ENCODE assay signal across 14 cellular contexts in genomic region chr22:29275819-29276565, GRCh38. TPM values are rescaled to one million over a fixed set of nuclear protein-coding genes. Genes with fewer than 3 reads are reported as not detected.
DNase-seq lines count a peak whose midpoint lies in the region; ATAC-seq and TF ChIP-seq lines count a peak whose summit lies in the region.
"Had no signal": no experiment of that assay in that cellular context is flagged by ENCODE, and none has a peak within 500 bp of the region (broad histone marks: within the 10 kb centered on the region; RNA-seq: fewer than 3 reads in every experiment).

No MANE protein-coding gene starts in this region.

- H3K36me3 ChIP-seq in CD8-positive, alpha-beta T cell (ENCODE audit: insufficient read depth, low read length) = peaks cover 62% of the 10 kb centered on the region
- H3K36me3 ChIP-seq in colonic mucosa = no peaks in the 10 kb centered on the region
- peaks cover 35 to 84% (median 41%) of the 10 kb centered on the region in 3 experiments for H3K36me3 ChIP-seq in naive thymus-derived CD4-positive, alpha-beta T cell (ENCODE audit: control insufficient read depth in 2 of 3, insufficient read depth in 3 of 3, low read length in 3 of 3)

- no peak overlapping the region for H3K4me3 Mint-ChIP-seq in CD8-positive, alpha-beta T cell
- peak overlapping the region in 4 of 10 donors; percentile 24 to 100 (median 36) for H3K4me3 Mint-ChIP-seq in naive thymus-derived CD4-positive, alpha-beta T cell
- H3K4me3 Mint-ChIP-seq: B cell had no signal

- H3K27ac Mint-ChIP-seq in CD8-positive, alpha-beta T cell = peak overlapping the region; percentile 30
- peak overlapping the region in 6 of 9 donors; percentile 33 to 70 (median 58) for H3K27ac Mint-ChIP-seq in naive thymus-derived CD4-positive, alpha-beta T cell

- CTCF ChIA-PET in CD8-positive, alpha-beta T cell (lab: Charles Lee) = no interaction called here
- CTCF ChIA-PET in naive thymus-derived CD4-positive, alpha-beta T cell (lab: Charles Lee) = no interaction called here

- H3K4me1 ChIP-seq in CD8-positive, alpha-beta T cell (ENCODE audit: insufficient read depth, low read length) = peaks cover 44% of the 10 kb centered on the region
- peaks cover 19% of the 10 kb centered on the region for H3K4me1 ChIP-seq in colonic mucosa
- peaks cover 28 to 40% of the 10 kb centered on the region in 2 donors for H3K4me1 ChIP-seq in naive thymus-derived CD4-positive, alpha-beta T cell (ENCODE audit: control insufficient read depth in 2 of 2, insufficient read depth in 2 of 2, low read length in 2 of 2)

- H3K9ac ChIP-seq in colonic mucosa (ENCODE audit: low read depth in 2 of 2, low read length in 2 of 2) = no peak overlapping the region

- TF ChIP-seq CTCF in CD8-positive, alpha-beta T cell (IDR thresholded peaks at IDR 0.05) = no peak
- no peak for TF ChIP-seq CTCF in colonic mucosa (IDR thresholded peaks at IDR 0.05)

- no peak overlapping the region for H3K27ac ChIP-seq in CD8-positive, alpha-beta T cell (ENCODE audit: low read depth, low read length)
- peak overlapping the region; percentile 13 for H3K27ac ChIP-seq in colonic mucosa
- peak overlapping the region; percentile 6 for H3K27ac ChIP-seq in naive thymus-derived CD4-positive, alpha-beta T cell (ENCODE audit: low read depth, low read length)
- H3K27ac ChIP-seq: WERI-Rb-1 had no signal

- no peaks in the 10 kb centered on the region for H3K9me3 Mint-ChIP-seq in CD8-positive, alpha-beta T cell
- no peaks in the 10 kb centered on the region for H3K9me3 Mint-ChIP-seq in naive thymus-derived CD4-positive, alpha-beta T cell

- H3K4me1 Mint-ChIP-seq in CD8-positive, alpha-beta T cell (ENCODE audit: low read depth) = peaks cover 83% of the 10 kb centered on the region
- H3K4me1 Mint-ChIP-seq in naive thymus-derived CD4-positive, alpha-beta T cell = peaks cover 55 to 85% (median 81%) of the 10 kb centered on the region in 7 donors

- peaks cover 91% of the 10 kb centered on the region for H3K36me3 Mint-ChIP-seq in CD8-positive, alpha-beta T cell
- H3K36me3 Mint-ChIP-seq in naive thymus-derived CD4-positive, alpha-beta T cell = peaks cover 5 to 76% (median 51%) of the 10 kb centered on the region in 5 donors

- POLR2A ChIA-PET in CD8-positive, alpha-beta T cell (lab: Charles Lee) = no interaction called here
- POLR2A ChIA-PET in naive thymus-derived CD4-positive, alpha-beta T cell (lab: Charles Lee) = no interaction called here

- H3K9me3 ChIP-seq in CD8-positive, alpha-beta T cell (ENCODE audit: low read length) = no peaks in the 10 kb centered on the region
- H3K9me3 ChIP-seq in colonic mucosa = no peaks in the 10 kb centered on the region
- H3K9me3 ChIP-seq in naive thymus-derived CD4-positive, alpha-beta T cell (ENCODE audit: control insufficient read depth in 2 of 3, low read length in 3 of 3) = no peaks in the 10 kb centered on the region

- ATAC-seq in CD8-positive, alpha-beta T cell = no peak
- ATAC-seq in naive thymus-derived CD4-positive, alpha-beta T cell = no peak
- no peak for ATAC-seq in Right ventricle myocardium superior (ENCODE audit: poor library complexity)
- ATAC-seq in HG03565 (IDR thresholded peaks at IDR 0.05; ENCODE audit: unreplicated experiment) = no peak
- ATAC-seq: Right ventricle myocardium inferior had no signal

- no peak overlapping the region for H3K4me3 ChIP-seq in CD8-positive, alpha-beta T cell (ENCODE audit: low read depth, low read length)
- H3K4me3 ChIP-seq in colonic mucosa = no peak overlapping the region
- H3K4me3 ChIP-seq in naive thymus-derived CD4-positive, alpha-beta T cell (ENCODE audit: low read length) = no peak overlapping the region

- H3K27me3 ChIP-seq in CD8-positive, alpha-beta T cell (ENCODE audit: insufficient read depth, low read length) = no peaks in the 10 kb centered on the region
- no peaks in the 10 kb centered on the region for H3K27me3 ChIP-seq in colonic mucosa
- H3K27me3 ChIP-seq in naive thymus-derived CD4-positive, alpha-beta T cell (ENCODE audit: control insufficient read depth in 2 of 2, insufficient read depth in 2 of 2, low read length in 2 of 2) = no peaks in the 10 kb centered on the region

- no peak for DNase-seq in CD8-positive, alpha-beta T cell
- peak; percentile 35 for DNase-seq in HT-29 (ENCODE audit: low spot score)
- no peak for DNase-seq in colonic mucosa
- no peak for DNase-seq in naive thymus-derived CD4-positive, alpha-beta T cell
- DNase-seq in GM03348 (ENCODE audit: low spot score) = no peak
- DNase-seq in Right ventricle myocardium superior = no peak
- DNase-seq in NCI-H1092 treated with DMSO at 0.1 percent for 48 hours (lab: John Stamatoyannopoulos, UW) = no peak
- DNase-seq: dermis blood vessel endothelial cell; NCI-H2107; stimulated activated CD4-positive, alpha-beta T cell treated with anti-CD3 and anti-CD28 coated beads, Interleukin-1b, Interleukin-23, amount 100 ng/mL, for 48 hours; WERI-Rb-1 had no signal

- intact Hi-C loops in CD8-positive, alpha-beta T cell (cut with DNase I, micrococcal nuclease) = no loop called here
- intact Hi-C loops in colonic mucosa (cut with DNase I) = no loop called here
- intact Hi-C loops in naive thymus-derived CD4-positive, alpha-beta T cell (cut with micrococcal nuclease) = loop anchor here in 1 of 2 donors (10.0 kb wide), 1 partner anchor 109 kb away; the partner anchor contains the start of gene AP1B1
- intact Hi-C loops in Right ventricle myocardium superior (cut with DNase I) = no loop called here

- H3K27me3 Mint-ChIP-seq in CD8-positive, alpha-beta T cell (ENCODE audit: low read depth) = no peaks in the 10 kb centered on the region
- no peaks in the 10 kb centered on the region for H3K27me3 Mint-ChIP-seq in naive thymus-derived CD4-positive, alpha-beta T cell
- H3K27me3 Mint-ChIP-seq: B cell had no signal

RNA-seq across cellular contexts. Expression of gene EWSR1, which starts 7.9 kb away (rescaled TPM):
- 100 to 1,000 TPM; 326 to 352 TPM for total RNA-seq in CD8-positive, alpha-beta T cell
- 372 TPM in 2 replicates for total RNA-seq in HT-29 (2014; rRNA removed; shearing (Covaris generic))
- total RNA-seq in colonic mucosa (100 to 1,000 TPM; 145 to 236 TPM), Right ventricle myocardium superior (108 TPM)
- total RNA-seq in naive thymus-derived CD4-positive, alpha-beta T cell = 100 to 1,000 TPM; 249 to 366 (median 273) TPM
- polyA plus RNA-seq in naive thymus-derived CD4-positive, alpha-beta T cell = 100 to 1,000 TPM; 189 to 195 TPM

RNA-seq across cellular contexts. Expression of gene RHBDD3, which starts 8.2 kb away (rescaled TPM):
- total RNA-seq in CD8-positive, alpha-beta T cell = 10 to 100 TPM; 10.2 to 10.9 TPM
- 60.8 and 72.4 TPM in 2 replicates for total RNA-seq in HT-29 (2014; rRNA removed; shearing (Covaris generic))
- total RNA-seq in colonic mucosa (10 to 100 TPM; 15.4 to 32.0 TPM), Right ventricle myocardium superior (11.7 TPM)
- 10 to 100 TPM; 10.8 to 39.4 (median 14.7) TPM for total RNA-seq in naive thymus-derived CD4-positive, alpha-beta T cell
- polyA plus RNA-seq in naive thymus-derived CD4-positive, alpha-beta T cell = 10 to 100 TPM in 1 of 2 donors, 1 to 10 TPM in 1; 8.1 to 13.0 TPM

RNA-seq across cellular contexts. Expression of gene GAS2L1, which starts 30.5 kb away (rescaled TPM):
- total RNA-seq in CD8-positive, alpha-beta T cell = not detected
- 23.7 and 25.2 TPM in 2 replicates for total RNA-seq in HT-29 (2014; rRNA removed; shearing (Covaris generic))
- 10 to 100 TPM; 16.6 to 41.1 TPM for total RNA-seq in colonic mucosa
- total RNA-seq in naive thymus-derived CD4-positive, alpha-beta T cell = 1 to 10 TPM in 2 of 5 experiments, under 1 TPM in 2, not detected in 1; 0.37 to 7.5 (median 2.0) TPM
- polyA plus RNA-seq in naive thymus-derived CD4-positive, alpha-beta T cell = under 1 TPM in 1 of 2 donors, not detected in 1; 0.09 TPM
- total RNA-seq in Right ventricle myocardium superior = 24.4 TPM
- total RNA-seq: B cell had no signal

RNA-seq across cellular contexts. Expression of gene RASL10A, which starts 39.5 kb away (rescaled TPM):
- total RNA-seq in CD8-positive, alpha-beta T cell = under 1 TPM; 0.44 to 0.49 TPM
- total RNA-seq in HT-29 (2014; rRNA removed; shearing (Covaris generic)) = 0.99 and 2.1 TPM in 2 replicates
- total RNA-seq in colonic mucosa (1 to 10 TPM in 1 of 2 donors, under 1 TPM in 1; 0.42 to 1.3 TPM), Right ventricle myocardium superior (1.3 TPM)
- total RNA-seq in naive thymus-derived CD4-positive, alpha-beta T cell = 1 to 10 TPM in 2 of 5 experiments, under 1 TPM in 2, not detected in 1; 0.32 to 1.7 (median 0.89) TPM
- not detected for polyA plus RNA-seq in naive thymus-derived CD4-positive, alpha-beta T cell
